In the genomic region with DNA sequence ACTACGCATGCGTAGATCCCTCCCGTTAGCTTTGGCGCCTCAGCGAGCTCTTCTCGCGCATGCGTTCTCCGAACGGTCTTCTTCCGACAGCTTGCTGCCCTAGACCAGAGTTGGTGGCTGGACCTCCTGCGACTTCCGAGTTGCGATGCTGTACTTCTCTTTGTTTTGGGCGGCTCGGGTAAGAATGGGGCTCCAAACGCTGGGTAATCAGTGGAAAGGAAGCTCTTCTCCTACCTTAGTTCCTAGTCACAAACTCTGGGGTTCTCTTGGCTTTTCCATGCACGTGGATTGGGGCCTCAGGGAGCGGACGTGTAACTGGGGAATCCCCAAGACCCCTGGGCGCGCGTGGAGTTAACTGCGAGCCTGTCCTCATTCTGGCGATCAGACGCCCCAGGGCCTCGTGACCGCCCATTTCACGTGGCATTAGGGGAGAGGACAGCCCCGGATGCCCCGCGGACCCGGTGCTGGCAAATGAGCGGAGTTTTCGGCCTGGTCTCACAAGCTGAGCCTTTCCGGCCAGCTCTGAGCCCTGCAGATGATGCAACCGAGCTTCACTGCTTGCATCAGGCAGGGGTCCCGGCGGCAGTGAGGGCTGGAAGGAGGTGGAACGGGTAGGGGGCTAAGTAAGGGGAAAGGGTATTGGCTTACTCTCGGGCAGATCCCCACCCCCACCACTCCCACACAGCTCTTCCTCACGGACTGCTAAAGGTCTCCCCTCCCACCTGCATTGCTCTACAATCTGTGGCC, we compare ENCODE assay signal across 8 cellular contexts. TPM values are rescaled to one million over a fixed set of nuclear protein-coding genes. Genes with fewer than 3 reads are reported as not detected.
DNase-seq lines count a peak whose midpoint lies in the region; TF ChIP-seq lines count a peak whose summit lies in the region.

A gene (plus strand): TSS at position 78 of the 747 bp plus-strand sequence. CDS start 68 bp downstream, at position 146.

- H3K27me3 Mint-ChIP-seq in activated naive CD4-positive, alpha-beta T cell treated with anti-CD3 and anti-CD28 coated beads, Interleukin-2, amount 50 U/mL, for 24 hours, result peaks cover 17% of the 10 kb centered on the region

- H3K27me3 ChIP-seq in SK-N-SH (ENCODE audit: insufficient read depth), result no peaks in the 10 kb centered on the region
- peaks cover 24% of the 10 kb centered on the region for H3K27me3 ChIP-seq in suprapubic skin

- H3K9ac ChIP-seq in SK-N-SH, result peak within 1 kb of the TSS; percentile 96

- CTCF ChIA-PET in HEK293 (lab: Yijun Ruan, JAX) (interaction anchor here (0.5 to 23.3 kb wide), 15 partner anchors 10 to 1111 kb away, joined by 3 to 628 read pairs (median 3); a partner anchor contains a TSS), SK-N-SH (lab: Yijun Ruan, JAX) (interaction anchor here (0.7 to 31.5 kb wide), 9 partner anchors 11 to 233 kb away, joined by 3 to 937 read pairs (median 5); a partner anchor contains a TSS)

- H3K9me3 ChIP-seq in HEK293 (ENCODE audit: control insufficient read depth, insufficient read depth, low read depth, low read length), result no peaks in the 10 kb centered on the region
- no peaks in the 10 kb centered on the region for H3K9me3 ChIP-seq in SK-N-SH
- no peaks in the 10 kb centered on the region for H3K9me3 ChIP-seq in suprapubic skin

- H3K4me2 ChIP-seq in SK-N-SH, result peak within 1 kb of the TSS; percentile 98

- no peaks in the 10 kb centered on the region for H3K9me3 Mint-ChIP-seq in activated naive CD4-positive, alpha-beta T cell treated with anti-CD3 and anti-CD28 coated beads, Interleukin-2, amount 50 U/mL, for 24 hours

- peaks cover 0 to 42% of the 10 kb centered on the region in 2 experiments; a peak in 1 of 3 replicates for H3K36me3 ChIP-seq in HEK293 (ENCODE audit: control insufficient read depth in 2 of 2, insufficient read depth in 1 of 2, low read length in 2 of 2)
- H3K36me3 ChIP-seq in SK-N-SH (replicated peaks in 1 of 2; ENCODE audit: control insufficient read depth in 1 of 2, insufficient read depth in 2 of 2, low read length in 1 of 2), result peaks cover 22 to 34% of the 10 kb centered on the region in 2 experiments
- peaks cover 36% of the 10 kb centered on the region for H3K36me3 ChIP-seq in suprapubic skin

- POLR2A ChIA-PET in HEK293 (lab: Yijun Ruan, JAX) (interaction anchor here (0.6 to 3.5 kb wide), 12 partner anchors 8 to 593 kb away, joined by 3 to 72 read pairs (median 6); a partner anchor contains a TSS), SK-N-SH (lab: Yijun Ruan, JAX) (interaction anchor here (0.6 to 2.6 kb wide), 6 partner anchors 10 to 290 kb away, joined by 3 to 43 read pairs (median 3); no protein-coding TSS in a partner anchor)

- H3K4me3 Mint-ChIP-seq in activated naive CD4-positive, alpha-beta T cell treated with anti-CD3 and anti-CD28 coated beads, Interleukin-2, amount 50 U/mL, for 24 hours, result peak within 1 kb of the TSS; percentile 99

- H3F3A ChIP-seq in SK-N-SH (replicated peaks; ENCODE audit: insufficient read depth), result no peaks in the 10 kb centered on the region

- no peak for TF ChIP-seq POLR2A in suprapubic skin (IDR thresholded peaks at IDR 0.05)

- peak within 1 kb of the TSS; percentile 91 for H2AFZ ChIP-seq in SK-N-SH (ENCODE audit: low read depth)

- H3K9me2 ChIP-seq in SK-N-SH, result no peaks in the 10 kb centered on the region

- TF ChIP-seq RAD21 in SK-N-SH (IDR thresholded peaks at IDR 0.05; ENCODE audit: low read length), result no peak

- under 1% methylated on average over 28 of the region's 42 CpGs for WGBS in SK-N-SH (ENCODE audit: low lambda C conversion rate)
- 0% methylated on average over 36 of the region's 42 CpGs for WGBS in suprapubic skin

- no peaks in the 10 kb centered on the region for H4K20me1 ChIP-seq in SK-N-SH (ENCODE audit: insufficient read depth)

- H3K36me3 Mint-ChIP-seq in activated naive CD4-positive, alpha-beta T cell treated with anti-CD3 and anti-CD28 coated beads, Interleukin-2, amount 50 U/mL, for 24 hours, result peaks cover 21% of the 10 kb centered on the region

- no peak for TF ChIP-seq CTCF in HEK293 (tag by site-specific recombination; IDR thresholded peaks at IDR 0.05)
- no peak for TF ChIP-seq CTCF in SK-N-SH (IDR thresholded peaks at IDR 0.05)
- TF ChIP-seq CTCF in suprapubic skin (IDR thresholded peaks at IDR 0.05), result no peak

- H3K4me1 Mint-ChIP-seq in activated naive CD4-positive, alpha-beta T cell treated with anti-CD3 and anti-CD28 coated beads, Interleukin-2, amount 50 U/mL, for 24 hours, result peaks cover 48% of the 10 kb centered on the region

- H3K4me3 ChIP-seq in HEK293 (ENCODE audit: low read depth, low read length) (peak within 1 kb of the TSS; percentile 46), SK-N-SH (ENCODE audit: low read depth in 2 of 2, low read length in 1 of 2) (peak within 1 kb of the TSS; percentile 88 to 94), suprapubic skin (peak within 1 kb of the TSS; percentile 71)

- H3K4me1 ChIP-seq in HEK293 (ENCODE audit: control insufficient read depth, insufficient read depth, low read length) (peaks cover 17% of the 10 kb centered on the region), SK-N-SH (ENCODE audit: control insufficient read depth in 1 of 2, insufficient read depth in 2 of 2, low read depth in 1 of 2, low read length in 1 of 2) (peaks cover 0 to 24% of the 10 kb centered on the region in 2 experiments; a peak in 1 of 4 replicates), suprapubic skin (peaks cover 40% of the 10 kb centered on the region)

- H3K79me2 ChIP-seq in SK-N-SH (ENCODE audit: insufficient read depth), result peaks cover 28% of the 10 kb centered on the region

- TF ChIP-seq EP300 in SK-N-SH (IDR thresholded peaks at IDR 0.05; ENCODE audit: borderline replicate concordance in 1 of 2, low read depth in 1 of 2, low read length in 1 of 2) (no peak), suprapubic skin (IDR thresholded peaks at IDR 0.05) (no peak)

- peak within 1 kb of the TSS; percentile 87 for H3K27ac ChIP-seq in HEK293 (ENCODE audit: extremely low read depth, low read depth, low read length)
- peak within 1 kb of the TSS; percentile 75 to 87 for H3K27ac ChIP-seq in SK-N-SH (ENCODE audit: low read depth in 2 of 2, low read length in 1 of 2)
- peak within 1 kb of the TSS; percentile 82 for H3K27ac ChIP-seq in suprapubic skin

- H3K27ac Mint-ChIP-seq in activated naive CD4-positive, alpha-beta T cell treated with anti-CD3 and anti-CD28 coated beads, Interleukin-2, amount 50 U/mL, for 24 hours, result peak within 1 kb of the TSS; percentile 98

- peak; percentile 87 for DNase-seq in GDM1 (lab: John Stamatoyannopoulos, UW)
- DNase-seq in NCI-H1092 (lab: John Stamatoyannopoulos, UW), result peak; percentile 89
- DNase-seq in SK-N-SH, result peak; percentile 98
- DNase-seq in glomerular visceral epithelial cell (ENCODE audit: extremely low spot score), result peak; percentile 95
- DNase-seq in occipital lobe (lab: John Stamatoyannopoulos, UW), result peak; percentile 87
- peak; percentile 94 to 95 for DNase-seq in suprapubic skin (ENCODE audit: low spot score in 2 of 2)

TF ChIP-seq in HEK293, 187 proteins besides CTCF, POLR2A, EP300 and RAD21 (continues in another document):
- TF ChIP-seq ZNF394 (tag by site-specific recombination; IDR thresholded peaks at IDR 0.05; ENCODE audit: borderline replicate concordance) (peak; percentile 18; the same call in 1 of the 2 replicates), GLIS2 (tag by site-specific recombination; IDR thresholded peaks at IDR 0.05) (peak; percentile 63; the same call in 1 of the 2 replicates), GLIS1 (tag by site-specific recombination; IDR thresholded peaks at IDR 0.05) (no peak; the same call in 1 of the 2 replicates), ZNF223 (tag by site-specific recombination; IDR thresholded peaks at IDR 0.05) (no peak), ZNF274 (IDR thresholded peaks at IDR 0.05; ENCODE audit: low read length) (no peak), ZNF274 (tag by site-specific recombination; IDR thresholded peaks at IDR 0.05; ENCODE audit: borderline replicate concordance) (no peak), ZNF311 (tag by site-specific recombination; IDR thresholded peaks at IDR 0.05; ENCODE audit: borderline replicate concordance) (no peak)
- TF ChIP-seq, protein P1, sequence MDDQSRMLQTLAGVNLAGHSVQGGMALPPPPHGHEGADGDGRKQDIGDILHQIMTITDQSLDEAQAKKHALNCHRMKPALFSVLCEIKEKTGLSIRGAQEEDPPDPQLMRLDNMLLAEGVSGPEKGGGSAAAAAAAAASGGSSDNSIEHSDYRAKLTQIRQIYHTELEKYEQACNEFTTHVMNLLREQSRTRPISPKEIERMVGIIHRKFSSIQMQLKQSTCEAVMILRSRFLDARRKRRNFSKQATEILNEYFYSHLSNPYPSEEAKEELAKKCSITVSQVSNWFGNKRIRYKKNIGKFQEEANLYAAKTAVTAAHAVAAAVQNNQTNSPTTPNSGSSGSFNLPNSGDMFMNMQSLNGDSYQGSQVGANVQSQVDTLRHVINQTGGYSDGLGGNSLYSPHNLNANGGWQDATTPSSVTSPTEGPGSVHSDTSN (CRISPR knock-in tag; IDR thresholded peaks at IDR 0.05), result no peak

TF ChIP-seq in SK-N-SH, 30 proteins besides CTCF, POLR2A, EP300 and RAD21 (continues in another document):
- TF ChIP-seq NRF1 (IDR thresholded peaks at IDR 0.05; ENCODE audit: low read depth, low read length) (peak; percentile 95), TEAD4 (IDR thresholded peaks at IDR 0.05; ENCODE audit: borderline replicate concordance, insufficient read depth) (no peak), MXI1 (IDR thresholded peaks at IDR 0.05; ENCODE audit: low read depth, low read length) (peak; percentile 93), POLR2AphosphoS5 (IDR thresholded peaks at IDR 0.05; ENCODE audit: low read depth, low read length) (0 out of 2 replicates have a peak, but pooled peaks have one; percentile 44), TAF1 (IDR thresholded peaks at IDR 0.05; ENCODE audit: borderline replicate concordance, low read depth, low read length) (peak; percentile 42; the same call in 1 of the 2 replicates)
- TF ChIP-seq, protein P2, sequence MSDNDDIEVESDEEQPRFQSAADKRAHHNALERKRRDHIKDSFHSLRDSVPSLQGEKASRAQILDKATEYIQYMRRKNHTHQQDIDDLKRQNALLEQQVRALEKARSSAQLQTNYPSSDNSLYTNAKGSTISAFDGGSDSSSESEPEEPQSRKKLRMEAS (IDR thresholded peaks at IDR 0.05; ENCODE audit: low read depth), result peak; percentile 94
- TF ChIP-seq, protein P3, sequence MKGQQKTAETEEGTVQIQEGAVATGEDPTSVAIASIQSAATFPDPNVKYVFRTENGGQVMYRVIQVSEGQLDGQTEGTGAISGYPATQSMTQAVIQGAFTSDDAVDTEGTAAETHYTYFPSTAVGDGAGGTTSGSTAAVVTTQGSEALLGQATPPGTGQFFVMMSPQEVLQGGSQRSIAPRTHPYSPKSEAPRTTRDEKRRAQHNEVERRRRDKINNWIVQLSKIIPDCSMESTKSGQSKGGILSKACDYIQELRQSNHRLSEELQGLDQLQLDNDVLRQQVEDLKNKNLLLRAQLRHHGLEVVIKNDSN (IDR thresholded peaks at IDR 0.05; ENCODE audit: borderline replicate concordance, low read depth), result peak; percentile 60; the same call in 1 of the 2 replicates

RNA-seq across cellular contexts. Expression of the gene that starts here (rescaled TPM):
- polyA plus RNA-seq in SK-N-SH (2012; rRNA removed), result 181 and 204 TPM in 2 replicates
- polyA plus RNA-seq in SK-N-SH (2012; cell fraction: cytosol; rRNA removed), result 86.1 and 133 TPM in 2 replicates
- polyA plus RNA-seq in SK-N-SH (2012; cell fraction: nucleus; rRNA removed), result 206 and 207 TPM in 2 replicates
- total RNA-seq in occipital lobe (36.2 TPM), suprapubic skin (10 to 100 TPM; 53.5 to 87.2 (median 70.3) TPM)

Comparison
In these comparisons a context has a peak if more than half of its experiments do, and no peak if none do; other contexts are left out.
1. Peak in every context shown above with its lines: DNase-seq, H3K4me3 ChIP-seq and H3K27ac ChIP-seq.